11 cellular contexts compared by ENCODE assay signal in genomic region chr3:98628317-98628716, GRCh38.
"Had no signal": no experiment of that assay in that cellular context is flagged by ENCODE, and none has a peak within 500 bp of the region (broad histone marks: within the 10 kb centered on the region; RNA-seq: fewer than 3 reads in every experiment).

No MANE protein-coding gene starts in this region.

- DNase-seq: GM23248, GOT3, H7, HFFc6, KBM-7 had no signal

- ATAC-seq: HCT116, HepG2 had no signal

- H3K4me1 ChIP-seq: HAP-1 had no signal

- H3K36me3 Mint-ChIP-seq: IgD-negative memory B cell had no signal

- H3K9me3 ChIP-seq: HAP-1 had no signal

- H3K9ac ChIP-seq: GM23248, KMS-11 had no signal

- H3K27ac ChIP-seq: GM23248, HL-60, KMS-11 had no signal

- H3K4me3 ChIP-seq: GM23248, HAP-1 had no signal

- H3K4me2 ChIP-seq: KMS-11 had no signal

- H3K9me3 Mint-ChIP-seq: HFFc6, IgD-negative memory B cell had no signal

- H2AFZ ChIP-seq: GM23248 had no signal

- H3K27ac Mint-ChIP-seq: HFFc6, IgD-negative memory B cell had no signal

- H3K36me3 ChIP-seq: HAP-1 had no signal
